In genomic region chr20:63854069-63854765, GRCh38 we compare ENCODE assay signal across 1 cellular context.
TF ChIP-seq lines count a peak whose summit lies in the region.

No MANE protein-coding gene starts in this region.

TF ChIP-seq in HepG2, 621 proteins besides CTCF, POLR2A, EP300 and RAD21 (continued from another document and continues in another):
- TF ChIP-seq AHDC1 (CRISPR knock-in tag; IDR thresholded peaks at IDR 0.05; ENCODE audit: borderline replicate concordance) (no peak), CERS6 (CRISPR knock-in tag; IDR thresholded peaks at IDR 0.05) (0 out of 2 replicates have a peak, but pooled peaks have one; percentile 80), GATAD2A (CRISPR knock-in tag; IDR thresholded peaks at IDR 0.05) (peak; percentile 84), SPEN (CRISPR knock-in tag; IDR thresholded peaks at IDR 0.05; ENCODE audit: low read depth) (no peak; the same call in none of the 2 replicates), NR2F1 (CRISPR knock-in tag; IDR thresholded peaks at IDR 0.05) (no peak), NR1H2 (CRISPR knock-in tag; IDR thresholded peaks at IDR 0.05; ENCODE audit: borderline replicate concordance, low read depth) (no peak), ZNF710 (CRISPR knock-in tag; IDR thresholded peaks at IDR 0.05; ENCODE audit: borderline replicate concordance) (no peak), NR0B2 (CRISPR knock-in tag; IDR thresholded peaks at IDR 0.05) (no peak), RNF219 (CRISPR knock-in tag; IDR thresholded peaks at IDR 0.05) (no peak), PRPF4 (IDR thresholded peaks at IDR 0.05; ENCODE audit: low read depth, low read length, poor library complexity, severe bottlenecking) (no peak), TAF1 (CRISPR knock-in tag; IDR thresholded peaks at IDR 0.05) (peak; percentile 54; the same call in 1 of the 2 replicates), ZNF292 (CRISPR knock-in tag; IDR thresholded peaks at IDR 0.05; ENCODE audit: borderline replicate concordance, low read depth) (no peak), DMTF1 (CRISPR knock-in tag; IDR thresholded peaks at IDR 0.05) (no peak), ZNF605 (CRISPR knock-in tag; IDR thresholded peaks at IDR 0.05) (no peak; the same call in 1 of the 2 replicates), SNAPC2 (CRISPR knock-in tag; IDR thresholded peaks at IDR 0.05) (no peak), ZNF564 (CRISPR knock-in tag; IDR thresholded peaks at IDR 0.05) (no peak), KDM5A (IDR thresholded peaks at IDR 0.05; ENCODE audit: borderline replicate concordance, low read length) (no peak), KDM1A (CRISPR knock-in tag; IDR thresholded peaks at IDR 0.05) (no peak), ZBTB7A (CRISPR knock-in tag; IDR thresholded peaks at IDR 0.05) (peak; percentile 60; the same call in 1 of the 2 replicates), ZIK1 (CRISPR knock-in tag; IDR thresholded peaks at IDR 0.05; ENCODE audit: borderline replicate concordance, low read depth) (no peak), ZFP62 (CRISPR knock-in tag; IDR thresholded peaks at IDR 0.05) (no peak), ZNF230 (CRISPR knock-in tag; IDR thresholded peaks at IDR 0.05) (peak; percentile 65; the same call in 1 of the 2 replicates), CEBPB (IDR thresholded peaks at IDR 0.05; ENCODE audit: borderline replicate concordance, low read depth, low read length) (no peak), RFX3 (CRISPR knock-in tag; IDR thresholded peaks at IDR 0.05) (no peak), NFRKB (IDR thresholded peaks at IDR 0.05) (no peak), ZNF24 (IDR thresholded peaks at IDR 0.05) (no peak), FOXM1 (CRISPR knock-in tag; IDR thresholded peaks at IDR 0.05) (no peak), RFX1 (IDR thresholded peaks at IDR 0.05) (no peak), MED1 (CRISPR knock-in tag; IDR thresholded peaks at IDR 0.05) (peak; percentile 78), SATB2 (CRISPR knock-in tag; IDR thresholded peaks at IDR 0.05) (peak; percentile 72; the same call in 1 of the 2 replicates), ZNF235 (CRISPR knock-in tag; IDR thresholded peaks at IDR 0.05; ENCODE audit: borderline replicate concordance) (no peak), AHR (CRISPR knock-in tag; IDR thresholded peaks at IDR 0.05) (peak; percentile 92; the same call in 1 of the 2 replicates), CREBL2 (CRISPR knock-in tag; IDR thresholded peaks at IDR 0.05; ENCODE audit: borderline replicate concordance) (no peak), NAIF1 (CRISPR knock-in tag; IDR thresholded peaks at IDR 0.05; ENCODE audit: borderline replicate concordance) (no peak), LCORL (IDR thresholded peaks at IDR 0.05) (no peak), LCORL (CRISPR knock-in tag; IDR thresholded peaks at IDR 0.05) (peak; percentile 46), ZKSCAN5 (CRISPR knock-in tag; IDR thresholded peaks at IDR 0.05) (no peak), U2AF1 (optimal IDR thresholded peaks at IDR 0.05; ENCODE audit: low read depth, low read length) (no peak), FOSL1 (CRISPR knock-in tag; IDR thresholded peaks at IDR 0.05; ENCODE audit: borderline replicate concordance) (0 out of 2 replicates have a peak, but pooled peaks have one; percentile 16), ZNF740 (CRISPR knock-in tag; IDR thresholded peaks at IDR 0.05) (peak; percentile 82; the same call in 1 of the 2 replicates), ZBTB43 (CRISPR knock-in tag; conservative IDR thresholded peaks at IDR 0.05) (no peak), CBX1 (IDR thresholded peaks at IDR 0.05; ENCODE audit: low read depth) (no peak), ZNF20 (CRISPR knock-in tag; IDR thresholded peaks at IDR 0.05) (no peak), ZNF614 (CRISPR knock-in tag; IDR thresholded peaks at IDR 0.05; ENCODE audit: borderline replicate concordance) (peak; percentile 33; the same call in 1 of the 2 replicates), LRRFIP1 (CRISPR knock-in tag; conservative IDR thresholded peaks at IDR 0.05) (no peak), BCL6 (CRISPR knock-in tag; IDR thresholded peaks at IDR 0.05) (no peak), SIN3A (IDR thresholded peaks at IDR 0.05; ENCODE audit: borderline replicate concordance, low read depth, low read length) (0 out of 2 replicates have a peak, but pooled peaks have one; percentile 52)
